Comparison of ENCODE assay signal across 9 cellular contexts in genomic region chr10:64430690-64431323, GRCh38.
DNase-seq lines count a peak whose midpoint lies in the region; TF ChIP-seq lines count a peak whose summit lies in the region.
"Had no signal": no experiment of that assay in that cellular context is flagged by ENCODE, and none has a peak within 500 bp of the region (broad histone marks: within the 10 kb centered on the region; RNA-seq: fewer than 3 reads in every experiment).

No MANE protein-coding gene starts in this region.

- WGBS in endodermal cell (ENCODE audit: insufficient coverage in 1 of 2, insufficient read length in 1 of 2), 2 experiments, result 24% methylated on average over 2 of the region's 2 CpGs; no CpG with 5 or more reads in 1 of the 2 experiments

- H3K27ac Mint-ChIP-seq in endodermal cell, result no peak overlapping the region
- H3K27ac Mint-ChIP-seq in activated CD4-positive, alpha-beta T cell treated with anti-CD3 and anti-CD28 coated beads, Interleukin-2, amount 10 ng/mL, durations not matched to agents 24 days and 14 days, result no peak overlapping the region
- H3K27ac Mint-ChIP-seq in mesothelial cell of epicardium, result no peak overlapping the region
- no peak overlapping the region for H3K27ac Mint-ChIP-seq in immature natural killer cell

- intact Hi-C loops in activated CD4-positive, alpha-beta T cell treated with anti-CD3 and anti-CD28 coated beads, Interleukin-2, amount 10 ng/mL, durations not matched to agents 24 days and 14 days (cut with micrococcal nuclease), result no loop called here

- no peaks in the 10 kb centered on the region for H3K27me3 Mint-ChIP-seq in endodermal cell (ENCODE audit: insufficient read depth)
- H3K27me3 Mint-ChIP-seq in activated CD4-positive, alpha-beta T cell treated with anti-CD3 and anti-CD28 coated beads, Interleukin-2, amount 10 ng/mL, durations not matched to agents 24 days and 14 days, result no peaks in the 10 kb centered on the region
- no peaks in the 10 kb centered on the region for H3K27me3 Mint-ChIP-seq in mesothelial cell of epicardium (ENCODE audit: low read depth)
- peaks cover 0 to 3% (median 0%) of the 10 kb centered on the region in 3 donors for H3K27me3 Mint-ChIP-seq in immature natural killer cell (ENCODE audit: low read depth in 3 of 3)

- peaks cover 4% of the 10 kb centered on the region for H3K9me3 ChIP-seq in endodermal cell (ENCODE audit: control insufficient read depth, low read length)

- H3K4me1 Mint-ChIP-seq in endodermal cell (peaks cover 1% of the 10 kb centered on the region), mesothelial cell of epicardium (no peaks in the 10 kb centered on the region), immature natural killer cell (no peaks in the 10 kb centered on the region)
- no peaks in the 10 kb centered on the region for H3K4me1 Mint-ChIP-seq in activated CD4-positive, alpha-beta T cell treated with anti-CD3 and anti-CD28 coated beads, Interleukin-2, amount 10 ng/mL, durations not matched to agents 24 days and 14 days

- H3K4me3 Mint-ChIP-seq in endodermal cell (no peak overlapping the region), mesothelial cell of epicardium (no peak overlapping the region), immature natural killer cell (no peak overlapping the region)
- H3K4me3 Mint-ChIP-seq in activated CD4-positive, alpha-beta T cell treated with anti-CD3 and anti-CD28 coated beads, Interleukin-2, amount 10 ng/mL, durations not matched to agents 24 days and 14 days, result no peak overlapping the region

- peak; percentile 17 for DNase-seq in NCI-H460 (ENCODE audit: extremely low read depth, low read depth)
- DNase-seq in endodermal cell, result peak; percentile 89
- peak in 31 of 56 donors; percentile 1 to 63 (median 18) for DNase-seq in nucleus accumbens (lab: John Stamatoyannopoulos, UW)
- no peak for DNase-seq in activated CD4-positive, alpha-beta T cell treated with anti-CD3 and anti-CD28 coated beads, Interleukin-2, amount 10 ng/mL, durations not matched to agents 24 days and 14 days
- no peak for DNase-seq in mesothelial cell of epicardium (ENCODE audit: low spot score in 2 of 2, unreplicated experiment in 2 of 2)
- no peak for DNase-seq in stimulated activated CD4-positive, alpha-beta T cell treated with anti-CD3 and anti-CD28 coated beads, Interleukin-2, amount 100 ng/mL, for 24 hours
- DNase-seq in immature natural killer cell, result no peak
- DNase-seq: KG1 had no signal

- no peak overlapping the region for H3K27ac ChIP-seq in endodermal cell (ENCODE audit: low read depth, low read length)

- no peak overlapping the region for H3K9ac ChIP-seq in endodermal cell (ENCODE audit: extremely low read depth, low read length, poor library complexity, severe bottlenecking)

- H3K9me3 Mint-ChIP-seq in endodermal cell (peaks cover 10% of the 10 kb centered on the region), mesothelial cell of epicardium (peaks cover 5% of the 10 kb centered on the region), immature natural killer cell (peaks cover 2 to 25% (median 13%) of the 10 kb centered on the region in 6 donors)
- no peaks in the 10 kb centered on the region for H3K9me3 Mint-ChIP-seq in activated CD4-positive, alpha-beta T cell treated with anti-CD3 and anti-CD28 coated beads, Interleukin-2, amount 10 ng/mL, durations not matched to agents 24 days and 14 days

- H3K27me3 ChIP-seq in endodermal cell (ENCODE audit: control insufficient read depth, insufficient read depth, low read length, poor library complexity, severe bottlenecking), result no peaks in the 10 kb centered on the region

- H3K4me3 ChIP-seq in endodermal cell (ENCODE audit: low read length), result no peak overlapping the region

- H3K36me3 Mint-ChIP-seq in endodermal cell (ENCODE audit: low read depth) (no peaks in the 10 kb centered on the region), mesothelial cell of epicardium (no peaks in the 10 kb centered on the region), immature natural killer cell (no peaks in the 10 kb centered on the region)
- no peaks in the 10 kb centered on the region for H3K36me3 Mint-ChIP-seq in activated CD4-positive, alpha-beta T cell treated with anti-CD3 and anti-CD28 coated beads, Interleukin-2, amount 10 ng/mL, durations not matched to agents 24 days and 14 days (ENCODE audit: low read depth)

- TF ChIP-seq CTCF in GM12872 (IDR thresholded peaks at IDR 0.05; ENCODE audit: insufficient read depth, low read depth, low read length) (peak; percentile 41), endodermal cell (conservative IDR thresholded peaks at IDR 0.05) (peak; percentile 84), mesothelial cell of epicardium (IDR thresholded peaks at IDR 0.05; ENCODE audit: unreplicated experiment) (no peak)

- no peaks in the 10 kb centered on the region for H3K4me1 ChIP-seq in endodermal cell (ENCODE audit: control insufficient read depth, insufficient read depth, low read length)

- no peaks in the 10 kb centered on the region for H3K36me3 ChIP-seq in endodermal cell (ENCODE audit: control insufficient read depth, insufficient read depth, low read length)

Comparison
In these comparisons a context has a peak if more than half of its experiments do, and no peak if none do; other contexts are left out.
1. DNase-seq: peak in NCI-H460 (single experiment), endodermal cell (single experiment) and nucleus accumbens (31 of 56); none in activated CD4-positive, alpha-beta T cell treated with anti-CD3 and anti-CD28 coated beads, Interleukin-2, amount 10 ng/mL, durations not matched to agents 24 days and 14 days (single experiment), mesothelial cell of epicardium (0 of 2), stimulated activated CD4-positive, alpha-beta T cell treated with anti-CD3 and anti-CD28 coated beads, Interleukin-2, amount 100 ng/mL, for 24 hours (0 of 2) and immature natural killer cell (0 of 3).